1 cellular context compared by ENCODE assay signal in the genomic region with DNA sequence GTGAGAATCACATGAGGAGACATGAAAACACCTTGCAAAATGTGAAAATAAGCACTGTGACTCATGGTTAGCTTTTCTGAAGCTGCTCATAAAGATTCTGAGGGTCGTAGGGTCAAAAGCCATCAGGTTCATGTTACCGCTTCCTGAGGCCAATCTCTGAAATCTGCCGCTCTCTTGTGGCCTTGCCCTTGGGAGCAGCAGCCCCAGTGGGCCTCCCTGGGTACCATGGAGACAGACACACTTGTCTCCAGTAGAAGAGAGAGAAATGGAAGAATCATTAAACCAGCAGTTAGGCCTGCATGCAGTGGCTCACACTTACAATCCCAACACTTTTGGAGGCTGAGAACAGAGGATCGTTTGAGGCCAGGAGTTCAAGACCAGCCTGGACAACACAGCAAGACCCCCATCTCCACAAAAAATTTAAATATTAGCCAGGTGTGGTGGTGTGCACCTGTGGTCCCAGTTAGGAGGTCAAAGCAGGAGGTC.
A peak's percentile ranks its signal among the peaks of the same experiment; 100 is the strongest.
TF ChIP-seq lines count a peak whose summit lies in the region.

No MANE protein-coding gene starts in this region.

TF ChIP-seq in HepG2, 621 proteins besides CTCF, POLR2A, EP300 and RAD21 (continued from another document and continues in another):
- TF ChIP-seq, protein P1, sequence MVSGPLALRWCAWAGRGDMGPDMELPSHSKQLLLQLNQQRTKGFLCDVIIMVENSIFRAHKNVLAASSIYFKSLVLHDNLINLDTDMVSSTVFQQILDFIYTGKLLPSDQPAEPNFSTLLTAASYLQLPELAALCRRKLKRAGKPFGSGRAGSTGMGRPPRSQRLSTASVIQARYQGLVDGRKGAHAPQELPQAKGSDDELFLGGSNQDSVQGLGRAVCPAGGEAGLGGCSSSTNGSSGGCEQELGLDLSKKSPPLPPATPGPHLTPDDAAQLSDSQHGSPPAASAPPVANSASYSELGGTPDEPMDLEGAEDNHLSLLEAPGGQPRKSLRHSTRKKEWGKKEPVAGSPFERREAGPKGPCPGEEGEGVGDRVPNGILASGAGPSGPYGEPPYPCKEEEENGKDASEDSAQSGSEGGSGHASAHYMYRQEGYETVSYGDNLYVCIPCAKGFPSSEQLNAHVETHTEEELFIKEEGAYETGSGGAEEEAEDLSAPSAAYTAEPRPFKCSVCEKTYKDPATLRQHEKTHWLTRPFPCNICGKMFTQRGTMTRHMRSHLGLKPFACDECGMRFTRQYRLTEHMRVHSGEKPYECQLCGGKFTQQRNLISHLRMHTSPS (CRISPR knock-in tag; IDR thresholded peaks at IDR 0.05; ENCODE audit: low read depth), result no peak
- TF ChIP-seq, protein P2, sequence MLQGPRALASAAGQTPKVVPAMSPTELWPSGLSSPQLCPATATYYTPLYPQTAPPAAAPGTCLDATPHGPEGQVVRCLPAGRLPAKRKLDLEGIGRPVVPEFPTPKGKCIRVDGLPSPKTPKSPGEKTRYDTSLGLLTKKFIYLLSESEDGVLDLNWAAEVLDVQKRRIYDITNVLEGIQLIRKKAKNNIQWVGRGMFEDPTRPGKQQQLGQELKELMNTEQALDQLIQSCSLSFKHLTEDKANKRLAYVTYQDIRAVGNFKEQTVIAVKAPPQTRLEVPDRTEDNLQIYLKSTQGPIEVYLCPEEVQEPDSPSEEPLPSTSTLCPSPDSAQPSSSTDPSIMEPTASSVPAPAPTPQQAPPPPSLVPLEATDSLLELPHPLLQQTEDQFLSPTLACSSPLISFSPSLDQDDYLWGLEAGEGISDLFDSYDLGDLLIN (CRISPR knock-in tag; IDR thresholded peaks at IDR 0.05; ENCODE audit: borderline replicate concordance), result no peak
- TF ChIP-seq HES4 (CRISPR knock-in tag; IDR thresholded peaks at IDR 0.05; ENCODE audit: borderline replicate concordance), result no peak
- TF ChIP-seq EED (CRISPR knock-in tag; IDR thresholded peaks at IDR 0.05), result no peak
- TF ChIP-seq TRIM24 (CRISPR knock-in tag; IDR thresholded peaks at IDR 0.05), result no peak
- peak; percentile 88; the same call in 1 of the 2 replicates for TF ChIP-seq FOSL1 (CRISPR knock-in tag; IDR thresholded peaks at IDR 0.05; ENCODE audit: borderline replicate concordance)
- TF ChIP-seq, protein P3, sequence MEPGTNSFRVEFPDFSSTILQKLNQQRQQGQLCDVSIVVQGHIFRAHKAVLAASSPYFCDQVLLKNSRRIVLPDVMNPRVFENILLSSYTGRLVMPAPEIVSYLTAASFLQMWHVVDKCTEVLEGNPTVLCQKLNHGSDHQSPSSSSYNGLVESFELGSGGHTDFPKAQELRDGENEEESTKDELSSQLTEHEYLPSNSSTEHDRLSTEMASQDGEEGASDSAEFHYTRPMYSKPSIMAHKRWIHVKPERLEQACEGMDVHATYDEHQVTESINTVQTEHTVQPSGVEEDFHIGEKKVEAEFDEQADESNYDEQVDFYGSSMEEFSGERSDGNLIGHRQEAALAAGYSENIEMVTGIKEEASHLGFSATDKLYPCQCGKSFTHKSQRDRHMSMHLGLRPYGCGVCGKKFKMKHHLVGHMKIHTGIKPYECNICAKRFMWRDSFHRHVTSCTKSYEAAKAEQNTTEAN (CRISPR knock-in tag; conservative IDR thresholded peaks at IDR 0.05), result peak; percentile 77
- peak; percentile 71 for TF ChIP-seq ZNF335 (CRISPR knock-in tag; IDR thresholded peaks at IDR 0.05)
- TF ChIP-seq HOXA3 (CRISPR knock-in tag; IDR thresholded peaks at IDR 0.05), result peak; percentile 84
- peak; percentile 77; the same call in 1 of the 2 replicates for TF ChIP-seq ZNF350 (CRISPR knock-in tag; IDR thresholded peaks at IDR 0.05; ENCODE audit: borderline replicate concordance, low read depth)
- TF ChIP-seq KMT2A (CRISPR knock-in tag; IDR thresholded peaks at IDR 0.05), result no peak
- TF ChIP-seq ZNF879 (CRISPR knock-in tag; IDR thresholded peaks at IDR 0.05), result no peak
- peak; percentile 83 for TF ChIP-seq ZFX (CRISPR knock-in tag; IDR thresholded peaks at IDR 0.05; ENCODE audit: low read depth)
- no peak for TF ChIP-seq ZFP41 (CRISPR knock-in tag; IDR thresholded peaks at IDR 0.05; ENCODE audit: borderline replicate concordance)
- TF ChIP-seq EEA1 (CRISPR knock-in tag; IDR thresholded peaks at IDR 0.05; ENCODE audit: borderline replicate concordance), result no peak
- TF ChIP-seq MAZ (IDR thresholded peaks at IDR 0.05; ENCODE audit: borderline replicate concordance, low read depth, low read length), result no peak
- TF ChIP-seq MAZ (CRISPR knock-in tag; IDR thresholded peaks at IDR 0.05; ENCODE audit: low read depth), result no peak; the same call in 1 of the 2 replicates
- TF ChIP-seq JUN (CRISPR knock-in tag; IDR thresholded peaks at IDR 0.05), result peak; percentile 91
- TF ChIP-seq JDP2 (CRISPR knock-in tag; IDR thresholded peaks at IDR 0.05; ENCODE audit: borderline replicate concordance), result no peak
- TF ChIP-seq ZFP36 (IDR thresholded peaks at IDR 0.05; ENCODE audit: borderline replicate concordance, low read depth, low read length, partially characterized antibody), result no peak
- no peak for TF ChIP-seq NBN (conservative IDR thresholded peaks at IDR 0.05)
- peak; percentile 74 for TF ChIP-seq CCDC6 (CRISPR knock-in tag; IDR thresholded peaks at IDR 0.05)
- no peak for TF ChIP-seq ZNF549 (CRISPR knock-in tag; IDR thresholded peaks at IDR 0.05)
- TF ChIP-seq XBP1 (CRISPR knock-in tag; IDR thresholded peaks at IDR 0.05), result no peak
- TF ChIP-seq FOXO1 (CRISPR knock-in tag; IDR thresholded peaks at IDR 0.05), result peak; percentile 90
- peak; percentile 90 for TF ChIP-seq HMG20B (CRISPR knock-in tag; conservative IDR thresholded peaks at IDR 0.05)
- TF ChIP-seq DZIP1 (CRISPR knock-in tag; IDR thresholded peaks at IDR 0.05), result no peak
- no peak for TF ChIP-seq ZIK1 (CRISPR knock-in tag; IDR thresholded peaks at IDR 0.05; ENCODE audit: borderline replicate concordance, low read depth)
- no peak for TF ChIP-seq ZNF354B (CRISPR knock-in tag; IDR thresholded peaks at IDR 0.05)
- TF ChIP-seq TFDP1 (CRISPR knock-in tag; IDR thresholded peaks at IDR 0.05; ENCODE audit: borderline replicate concordance), result 0 out of 2 replicates have a peak, but pooled peaks have one; percentile 28
- no peak for TF ChIP-seq ZNF451 (CRISPR knock-in tag; IDR thresholded peaks at IDR 0.05)
- TF ChIP-seq, protein P4, sequence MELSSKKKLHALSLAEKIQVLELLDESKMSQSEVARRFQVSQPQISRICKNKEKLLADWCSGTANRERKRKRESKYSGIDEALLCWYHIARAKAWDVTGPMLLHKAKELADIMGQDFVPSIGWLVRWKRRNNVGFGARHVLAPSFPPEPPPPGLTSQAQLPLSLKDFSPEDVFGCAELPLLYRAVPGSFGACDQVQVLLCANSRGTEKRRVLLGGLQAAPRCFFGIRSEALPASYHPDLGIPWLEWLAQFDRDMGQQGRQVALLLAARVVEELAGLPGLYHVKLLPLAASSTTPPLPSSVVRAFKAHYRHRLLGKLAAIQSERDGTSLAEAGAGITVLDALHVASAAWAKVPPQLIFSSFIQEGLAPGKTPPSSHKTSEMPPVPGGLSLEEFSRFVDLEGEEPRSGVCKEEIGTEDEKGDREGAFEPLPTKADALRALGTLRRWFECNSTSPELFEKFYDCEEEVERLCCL (CRISPR knock-in tag; IDR thresholded peaks at IDR 0.05; ENCODE audit: borderline replicate concordance), result no peak
- TF ChIP-seq ZNF333 (CRISPR knock-in tag; IDR thresholded peaks at IDR 0.05; ENCODE audit: borderline replicate concordance), result no peak
- TF ChIP-seq ZBTB26 (CRISPR knock-in tag; IDR thresholded peaks at IDR 0.05; ENCODE audit: borderline replicate concordance), result peak; percentile 39; the same call in 1 of the 2 replicates
- TF ChIP-seq PCBP1 (IDR thresholded peaks at IDR 0.05; ENCODE audit: borderline replicate concordance, low read depth, low read length), result no peak
- TF ChIP-seq ZNF674 (CRISPR knock-in tag; IDR thresholded peaks at IDR 0.05; ENCODE audit: low read depth), result no peak
- TF ChIP-seq ZFP82 (CRISPR knock-in tag; IDR thresholded peaks at IDR 0.05; ENCODE audit: borderline replicate concordance), result no peak
- no peak for TF ChIP-seq BRD4 (CRISPR knock-in tag; IDR thresholded peaks at IDR 0.05)
- no peak for TF ChIP-seq RFXAP (CRISPR knock-in tag; IDR thresholded peaks at IDR 0.05; ENCODE audit: borderline replicate concordance)
- TF ChIP-seq RORA (CRISPR knock-in tag; IDR thresholded peaks at IDR 0.05), result no peak
- TF ChIP-seq NFE2L1 (CRISPR knock-in tag; IDR thresholded peaks at IDR 0.05; ENCODE audit: borderline replicate concordance), result no peak
- TF ChIP-seq TAF15 (IDR thresholded peaks at IDR 0.05; ENCODE audit: low read depth, low read length, poor library complexity, severe bottlenecking), result no peak
- TF ChIP-seq PHB2 (IDR thresholded peaks at IDR 0.05; ENCODE audit: partially characterized antibody), result no peak
- no peak for TF ChIP-seq ZNF572 (CRISPR knock-in tag; IDR thresholded peaks at IDR 0.05)
- TF ChIP-seq CBX1 (IDR thresholded peaks at IDR 0.05; ENCODE audit: low read depth), result no peak
- no peak for TF ChIP-seq GZF1 (CRISPR knock-in tag; IDR thresholded peaks at IDR 0.05)
- TF ChIP-seq, protein P5, sequence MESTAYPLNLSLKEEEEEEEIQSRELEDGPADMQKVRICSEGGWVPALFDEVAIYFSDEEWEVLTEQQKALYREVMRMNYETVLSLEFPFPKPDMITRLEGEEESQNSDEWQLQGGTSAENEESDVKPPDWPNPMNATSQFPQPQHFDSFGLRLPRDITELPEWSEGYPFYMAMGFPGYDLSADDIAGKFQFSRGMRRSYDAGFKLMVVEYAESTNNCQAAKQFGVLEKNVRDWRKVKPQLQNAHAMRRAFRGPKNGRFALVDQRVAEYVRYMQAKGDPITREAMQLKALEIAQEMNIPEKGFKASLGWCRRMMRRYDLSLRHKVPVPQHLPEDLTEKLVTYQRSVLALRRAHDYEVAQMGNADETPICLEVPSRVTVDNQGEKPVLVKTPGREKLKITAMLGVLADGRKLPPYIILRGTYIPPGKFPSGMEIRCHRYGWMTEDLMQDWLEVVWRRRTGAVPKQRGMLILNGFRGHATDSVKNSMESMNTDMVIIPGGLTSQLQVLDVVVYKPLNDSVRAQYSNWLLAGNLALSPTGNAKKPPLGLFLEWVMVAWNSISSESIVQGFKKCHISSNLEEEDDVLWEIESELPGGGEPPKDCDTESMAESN (CRISPR knock-in tag; conservative IDR thresholded peaks at IDR 0.05), result no peak
- TF ChIP-seq NR2F2 (IDR thresholded peaks at IDR 0.05; ENCODE audit: borderline replicate concordance, low read depth), result peak; percentile 98
- no peak for TF ChIP-seq ZNF234 (CRISPR knock-in tag; conservative IDR thresholded peaks at IDR 0.05)
- TF ChIP-seq ETV5 (CRISPR knock-in tag; IDR thresholded peaks at IDR 0.05; ENCODE audit: borderline replicate concordance), result peak; percentile 95
- TF ChIP-seq ELF3 (CRISPR knock-in tag; IDR thresholded peaks at IDR 0.05), result peak; percentile 84
- TF ChIP-seq, protein P6, sequence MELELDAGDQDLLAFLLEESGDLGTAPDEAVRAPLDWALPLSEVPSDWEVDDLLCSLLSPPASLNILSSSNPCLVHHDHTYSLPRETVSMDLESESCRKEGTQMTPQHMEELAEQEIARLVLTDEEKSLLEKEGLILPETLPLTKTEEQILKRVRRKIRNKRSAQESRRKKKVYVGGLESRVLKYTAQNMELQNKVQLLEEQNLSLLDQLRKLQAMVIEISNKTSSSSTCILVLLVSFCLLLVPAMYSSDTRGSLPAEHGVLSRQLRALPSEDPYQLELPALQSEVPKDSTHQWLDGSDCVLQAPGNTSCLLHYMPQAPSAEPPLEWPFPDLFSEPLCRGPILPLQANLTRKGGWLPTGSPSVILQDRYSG (CRISPR knock-in tag; IDR thresholded peaks at IDR 0.05), result no peak
- TF ChIP-seq, protein P7, sequence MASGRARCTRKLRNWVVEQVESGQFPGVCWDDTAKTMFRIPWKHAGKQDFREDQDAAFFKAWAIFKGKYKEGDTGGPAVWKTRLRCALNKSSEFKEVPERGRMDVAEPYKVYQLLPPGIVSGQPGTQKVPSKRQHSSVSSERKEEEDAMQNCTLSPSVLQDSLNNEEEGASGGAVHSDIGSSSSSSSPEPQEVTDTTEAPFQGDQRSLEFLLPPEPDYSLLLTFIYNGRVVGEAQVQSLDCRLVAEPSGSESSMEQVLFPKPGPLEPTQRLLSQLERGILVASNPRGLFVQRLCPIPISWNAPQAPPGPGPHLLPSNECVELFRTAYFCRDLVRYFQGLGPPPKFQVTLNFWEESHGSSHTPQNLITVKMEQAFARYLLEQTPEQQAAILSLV (CRISPR knock-in tag; IDR thresholded peaks at IDR 0.05; ENCODE audit: borderline replicate concordance), result 0 out of 2 replicates have a peak, but pooled peaks have one; percentile 29
- peak; percentile 89 for TF ChIP-seq TCF7 (IDR thresholded peaks at IDR 0.05; ENCODE audit: low read depth)
- TF ChIP-seq KDM6A (CRISPR knock-in tag; IDR thresholded peaks at IDR 0.05; ENCODE audit: low read depth), result peak; percentile 93
